32 cellular contexts compared by ENCODE assay signal in the genomic region with DNA sequence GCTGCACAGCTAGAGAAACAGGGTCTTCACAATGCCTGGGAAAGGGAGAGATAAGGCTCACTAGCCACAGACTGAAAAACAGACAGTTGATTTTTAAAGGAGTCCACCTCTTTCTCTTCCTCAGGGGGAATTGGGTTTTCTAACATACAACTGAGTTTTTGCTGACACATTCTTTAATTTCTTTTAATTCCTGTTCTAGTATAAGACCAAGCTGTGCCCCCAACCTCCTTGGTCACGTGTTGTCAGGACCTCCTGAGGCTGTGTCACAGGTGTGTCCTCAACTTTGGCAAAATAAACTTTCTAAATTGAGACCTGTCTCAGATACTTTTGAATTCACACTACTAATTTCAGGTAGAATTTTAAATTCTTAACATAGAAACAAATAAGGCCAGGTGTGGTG. TPM values are rescaled to one million over a fixed set of nuclear protein-coding genes. Genes with fewer than 3 reads are reported as not detected.
"Had no signal": no experiment of that assay in that cellular context is flagged by ENCODE, and none has a peak within 500 bp of the region (broad histone marks: within the 10 kb centered on the region; RNA-seq: fewer than 3 reads in every experiment).

No MANE protein-coding gene starts in this region.

- H3K4me2 ChIP-seq: smooth muscle cell had no signal

- ATAC-seq: effector memory CD8-positive, alpha-beta T cell; mucosa of descending colon; natural killer cell treated with Interleukin-12 subunit alpha and Interleukin-12 subunit beta and Interleukin-15 and Interleukin-18, amount 100 ng/mL, for 72 hours; stimulated activated naive CD8-positive, alpha-beta T cell treated with anti-CD3 and anti-CD28 coated beads, Interleukin-15, amount 100 ng/mL, for 72 hours had no signal

- H3K4me3 ChIP-seq: lower lobe of right lung, mucosa of descending colon, prostate gland, smooth muscle cell had no signal

- H3K9me3 ChIP-seq: lower lobe of right lung, neutrophil, prostate gland, right atrium auricular region, suprapubic skin, thyroid gland had no signal

- H3K4me1 ChIP-seq: lower lobe of right lung, parathyroid adenoma, prostate gland, thyroid gland had no signal

- H3K36me3 ChIP-seq: esophagus squamous epithelium, lower lobe of right lung, neutrophil, prostate gland, right atrium auricular region, suprapubic skin, thyroid gland had no signal

- H3K9ac ChIP-seq: parathyroid adenoma had no signal

- FAIRE-seq: endometrium, urothelium cell line had no signal

- H3K27me3 ChIP-seq: right atrium auricular region, thyroid gland had no signal

- H3K27ac ChIP-seq: esophagus squamous epithelium, lower lobe of right lung, neutrophil, parathyroid adenoma, prostate gland, suprapubic skin, thyroid gland had no signal

- H2AFZ ChIP-seq: parathyroid adenoma had no signal

- H3K79me2 ChIP-seq: parathyroid adenoma had no signal

- DNase-seq: cortex of kidney; effector memory CD8-positive, alpha-beta T cell; erythroblast; esophagus squamous epithelium; foreskin melanocyte; glutamatergic neuron; hypothalamus; immature natural killer cell; islet precursor cell; left ventricle myocardium superior; lower lobe of right lung; mucosa of descending colon; naive B cell; stimulated activated CD4-positive, alpha-beta T cell treated with anti-CD3 and anti-CD28 coated beads, Interleukin-12 subunit alpha, Interleukin-12 subunit beta, amount 100 ng/mL, for 4 hours; stimulated activated CD4-positive, alpha-beta T cell treated with anti-CD3 and anti-CD28 coated beads, Interleukin-1b, Interleukin-23, amount 100 ng/mL, for 48 hours; stimulated activated CD4-positive, alpha-beta T cell treated with anti-CD3 and anti-CD28 coated beads, Interleukin-4, amount 100 ng/mL, for 1 hour; stimulated activated CD8-positive, alpha-beta memory T cell treated with anti-CD3 and anti-CD28 coated beads, Interleukin-4, amount 100 ng/mL, for 48 hours; stimulated activated naive CD4-positive, alpha-beta T cell; stimulated activated naive CD8-positive, alpha-beta T cell treated with anti-CD3 and anti-CD28 coated beads, Interleukin-15, amount 100 ng/mL, for 72 hours; thyroid gland; trophoblast cell had no signal

RNA-seq across cellular contexts. Expression of a gene that starts 12.1 kb away (rescaled TPM):
- total RNA-seq: mesothelial cell of epicardium, neural crest cell, smooth muscle cell had no signal
- polyA plus RNA-seq: smooth muscle cell had no signal
